In the genomic region with DNA sequence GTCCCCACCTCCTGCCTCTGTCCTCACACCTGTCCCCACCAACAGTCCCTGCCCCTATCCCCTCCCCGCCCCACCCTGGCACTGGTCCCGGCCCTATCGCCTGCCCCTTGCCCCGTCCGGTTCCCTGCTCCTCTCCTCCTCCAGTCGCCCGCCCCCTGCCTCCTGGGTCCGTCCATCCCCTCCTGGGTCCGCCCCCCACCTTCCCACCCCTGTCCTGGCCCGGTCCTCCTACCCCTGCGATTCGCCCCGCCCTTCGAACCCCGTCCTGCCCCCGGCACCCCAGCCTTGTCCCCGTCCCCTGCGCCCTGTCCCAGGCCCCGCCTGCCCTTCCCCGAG, we compare ENCODE assay signal across 8 cellular contexts.
DNase-seq lines count a peak whose midpoint lies in the region; ATAC-seq, FAIRE-seq and TF ChIP-seq lines count a peak whose summit lies in the region.

No MANE protein-coding gene starts in this region.

- CTCF ChIA-PET in RWPE1 (lab: Yijun Ruan, JAX), result interaction anchor here (0.9 to 1.0 kb wide), 2 partner anchors 17 to 21 kb away, joined by 3 read pairs; no protein-coding TSS in a partner anchor

- H3K4me2 ChIP-seq in DOHH2 (ENCODE audit: low read length), result peak overlapping the region; percentile 94
- H3K4me2 ChIP-seq in parathyroid adenoma (ENCODE audit: low read length), result peak overlapping the region; percentile 50

- TF ChIP-seq CTCF in DOHH2 (IDR thresholded peaks at IDR 0.05; ENCODE audit: low read depth, low read length, poor library complexity, severe bottlenecking) (no peak), RWPE1 (conservative IDR thresholded peaks at IDR 0.05; ENCODE audit: low read depth) (no peak), fibroblast of pulmonary artery (IDR thresholded peaks at IDR 0.05; ENCODE audit: low read length, missing control alignments) (no peak), parathyroid adenoma (IDR thresholded peaks at IDR 0.05) (no peak)

- H3K4me1 ChIP-seq in DOHH2 (ENCODE audit: control insufficient read depth, low read length), result peaks cover 15% of the 10 kb centered on the region
- H3K4me1 ChIP-seq in parathyroid adenoma, result no peaks in the 10 kb centered on the region

- H3K27me3 ChIP-seq in DOHH2 (ENCODE audit: control insufficient read depth, low read length) (no peaks in the 10 kb centered on the region), parathyroid adenoma (ENCODE audit: control insufficient read depth, insufficient read depth, low read length) (no peaks in the 10 kb centered on the region)

- DNase-seq in RWPE1 (ENCODE audit: low spot score) (no peak), fibroblast of pulmonary artery (ENCODE audit: low read depth) (no peak), urothelium cell line (ENCODE audit: low spot score) (no peak), NCI-H526 treated with DMSO at 0.1 percent for 48 hours (lab: John Stamatoyannopoulos, UW) (no peak), inferior parietal cortex (ENCODE audit: extremely low spot score) (no peak)

- H3K4me3 ChIP-seq in DOHH2 (ENCODE audit: low read length), result peak overlapping the region; percentile 97
- H3K4me3 ChIP-seq in fibroblast of pulmonary artery (replicated peaks; ENCODE audit: low read depth, low read length), result peak overlapping the region; percentile 75
- peak overlapping the region; percentile 95 for H3K4me3 ChIP-seq in parathyroid adenoma (ENCODE audit: low read depth, low read length)

- peak overlapping the region; percentile 74 for H2AFZ ChIP-seq in parathyroid adenoma

- no peak for FAIRE-seq in urothelium cell line (lab: Jason Lieb, UNC)

- no peaks in the 10 kb centered on the region; the same call in 1 of the 2 replicates for H3K9me3 ChIP-seq in DOHH2 (ENCODE audit: control insufficient read depth, insufficient read depth, low read length)
- no peaks in the 10 kb centered on the region for H3K9me3 ChIP-seq in parathyroid adenoma (ENCODE audit: control insufficient read depth, low read length)

- H3K9me2 ChIP-seq in DOHH2 (replicated peaks; ENCODE audit: control insufficient read depth, low read length), result no peaks in the 10 kb centered on the region

- POLR2A ChIA-PET in RWPE1 (lab: Yijun Ruan, JAX; ENCODE audit: low non-redundant PET), result interaction anchor here (1.0 kb wide), 1 partner anchor 16 kb away, joined by 4 read pairs; no protein-coding TSS in a partner anchor

- peak overlapping the region; percentile 94 for H3K9ac ChIP-seq in parathyroid adenoma

- ATAC-seq in GM21360 (IDR thresholded peaks at IDR 0.05; ENCODE audit: unreplicated experiment), result no peak

- H3K79me2 ChIP-seq in DOHH2 (ENCODE audit: control insufficient read depth, low read length) (peaks cover 24% of the 10 kb centered on the region), parathyroid adenoma (peaks cover 4% of the 10 kb centered on the region)

- H3F3A ChIP-seq in DOHH2 (ENCODE audit: control insufficient read depth, insufficient read depth), result no peaks in the 10 kb centered on the region; the same call in 1 of the 2 replicates

- H4K20me1 ChIP-seq in DOHH2 (ENCODE audit: control insufficient read depth, insufficient read depth, low read depth, low read length), result no peaks in the 10 kb centered on the region

- H3K36me3 ChIP-seq in DOHH2 (ENCODE audit: control insufficient read depth, low read length) (peaks cover 32% of the 10 kb centered on the region), parathyroid adenoma (ENCODE audit: control insufficient read depth, insufficient read depth, low read length) (no peaks in the 10 kb centered on the region)

- H3K27ac ChIP-seq in DOHH2 (ENCODE audit: low read depth, low read length) (no peak overlapping the region), RWPE1 (peak overlapping the region; percentile 74), parathyroid adenoma (peak overlapping the region; percentile 83)
